In genomic region chr16:85613609-85614337, GRCh38 we compare ENCODE assay signal across 2 cellular contexts.
A peak's percentile ranks its signal among the peaks of the same experiment; 100 is the strongest.
TF ChIP-seq lines count a peak whose summit lies in the region.

No MANE protein-coding gene starts in this region.

TF ChIP-seq in GM23338, 12 proteins besides CTCF, POLR2A, EP300 and RAD21:
- TF ChIP-seq, protein P1, sequence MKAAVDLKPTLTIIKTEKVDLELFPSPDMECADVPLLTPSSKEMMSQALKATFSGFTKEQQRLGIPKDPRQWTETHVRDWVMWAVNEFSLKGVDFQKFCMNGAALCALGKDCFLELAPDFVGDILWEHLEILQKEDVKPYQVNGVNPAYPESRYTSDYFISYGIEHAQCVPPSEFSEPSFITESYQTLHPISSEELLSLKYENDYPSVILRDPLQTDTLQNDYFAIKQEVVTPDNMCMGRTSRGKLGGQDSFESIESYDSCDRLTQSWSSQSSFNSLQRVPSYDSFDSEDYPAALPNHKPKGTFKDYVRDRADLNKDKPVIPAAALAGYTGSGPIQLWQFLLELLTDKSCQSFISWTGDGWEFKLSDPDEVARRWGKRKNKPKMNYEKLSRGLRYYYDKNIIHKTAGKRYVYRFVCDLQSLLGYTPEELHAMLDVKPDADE (IDR thresholded peaks at IDR 0.05) = no peak
- TF ChIP-seq ZNF331 (CRISPR knock-in tag; IDR thresholded peaks at IDR 0.05; ENCODE audit: low read depth) = no peak
- no peak for TF ChIP-seq JUNB (IDR thresholded peaks at IDR 0.05; ENCODE audit: unreplicated experiment)
- no peak for TF ChIP-seq REST (IDR thresholded peaks at IDR 0.05; ENCODE audit: unreplicated experiment)
- TF ChIP-seq NANOG (IDR thresholded peaks at IDR 0.05; ENCODE audit: borderline replicate concordance) = no peak
- TF ChIP-seq ZNF462 (CRISPR knock-in tag; IDR thresholded peaks at IDR 0.05) = no peak
- TF ChIP-seq CREB1 (CRISPR knock-in tag; IDR thresholded peaks at IDR 0.05; ENCODE audit: low read depth) = no peak
- TF ChIP-seq ZNF114 (CRISPR knock-in tag; IDR thresholded peaks at IDR 0.05) = no peak
- TF ChIP-seq POLR2AphosphoS5 (IDR thresholded peaks at IDR 0.05; ENCODE audit: low read depth) = no peak; the same call in 1 of the 2 replicates
- TF ChIP-seq EZH2 (IDR thresholded peaks at IDR 0.05; ENCODE audit: low read depth, unreplicated experiment) = no peak
- no peak for TF ChIP-seq EZH2phosphoT487 (IDR thresholded peaks at IDR 0.05; ENCODE audit: unreplicated experiment)
- no peak for TF ChIP-seq STAT1 (IDR thresholded peaks at IDR 0.05; ENCODE audit: unreplicated experiment)

TF ChIP-seq in K562, 482 proteins besides CTCF, POLR2A, EP300 and RAD21 (continued from another document and continues in another):
- TF ChIP-seq, protein P2, sequence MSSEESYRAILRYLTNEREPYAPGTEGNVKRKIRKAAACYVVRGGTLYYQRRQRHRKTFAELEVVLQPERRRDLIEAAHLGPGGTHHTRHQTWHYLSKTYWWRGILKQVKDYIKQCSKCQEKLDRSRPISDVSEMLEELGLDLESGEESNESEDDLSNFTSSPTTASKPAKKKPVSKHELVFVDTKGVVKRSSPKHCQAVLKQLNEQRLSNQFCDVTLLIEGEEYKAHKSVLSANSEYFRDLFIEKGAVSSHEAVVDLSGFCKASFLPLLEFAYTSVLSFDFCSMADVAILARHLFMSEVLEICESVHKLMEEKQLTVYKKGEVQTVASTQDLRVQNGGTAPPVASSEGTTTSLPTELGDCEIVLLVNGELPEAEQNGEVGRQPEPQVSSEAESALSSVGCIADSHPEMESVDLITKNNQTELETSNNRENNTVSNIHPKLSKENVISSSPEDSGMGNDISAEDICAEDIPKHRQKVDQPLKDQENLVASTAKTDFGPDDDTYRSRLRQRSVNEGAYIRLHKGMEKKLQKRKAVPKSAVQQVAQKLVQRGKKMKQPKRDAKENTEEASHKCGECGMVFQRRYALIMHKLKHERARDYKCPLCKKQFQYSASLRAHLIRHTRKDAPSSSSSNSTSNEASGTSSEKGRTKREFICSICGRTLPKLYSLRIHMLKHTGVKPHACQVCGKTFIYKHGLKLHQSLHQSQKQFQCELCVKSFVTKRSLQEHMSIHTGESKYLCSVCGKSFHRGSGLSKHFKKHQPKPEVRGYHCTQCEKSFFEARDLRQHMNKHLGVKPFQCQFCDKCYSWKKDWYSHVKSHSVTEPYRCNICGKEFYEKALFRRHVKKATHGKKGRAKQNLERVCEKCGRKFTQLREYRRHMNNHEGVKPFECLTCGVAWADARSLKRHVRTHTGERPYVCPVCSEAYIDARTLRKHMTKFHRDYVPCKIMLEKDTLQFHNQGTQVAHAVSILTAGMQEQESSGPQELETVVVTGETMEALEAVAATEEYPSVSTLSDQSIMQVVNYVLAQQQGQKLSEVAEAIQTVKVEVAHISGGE (CRISPR knock-in tag; IDR thresholded peaks at IDR 0.05) = peak in 1 of 3 experiments; percentile 28; a peak in 1 of 6 replicates
- no peak for TF ChIP-seq PHB (CRISPR knock-in tag; IDR thresholded peaks at IDR 0.05)
- TF ChIP-seq NEUROD1 (IDR thresholded peaks at IDR 0.05; ENCODE audit: borderline replicate concordance, low read depth, low read length, partially characterized antibody) = peak; percentile 17
- no peak for TF ChIP-seq TSC22D4 (tag; IDR thresholded peaks at IDR 0.05)
- TF ChIP-seq, protein P3, sequence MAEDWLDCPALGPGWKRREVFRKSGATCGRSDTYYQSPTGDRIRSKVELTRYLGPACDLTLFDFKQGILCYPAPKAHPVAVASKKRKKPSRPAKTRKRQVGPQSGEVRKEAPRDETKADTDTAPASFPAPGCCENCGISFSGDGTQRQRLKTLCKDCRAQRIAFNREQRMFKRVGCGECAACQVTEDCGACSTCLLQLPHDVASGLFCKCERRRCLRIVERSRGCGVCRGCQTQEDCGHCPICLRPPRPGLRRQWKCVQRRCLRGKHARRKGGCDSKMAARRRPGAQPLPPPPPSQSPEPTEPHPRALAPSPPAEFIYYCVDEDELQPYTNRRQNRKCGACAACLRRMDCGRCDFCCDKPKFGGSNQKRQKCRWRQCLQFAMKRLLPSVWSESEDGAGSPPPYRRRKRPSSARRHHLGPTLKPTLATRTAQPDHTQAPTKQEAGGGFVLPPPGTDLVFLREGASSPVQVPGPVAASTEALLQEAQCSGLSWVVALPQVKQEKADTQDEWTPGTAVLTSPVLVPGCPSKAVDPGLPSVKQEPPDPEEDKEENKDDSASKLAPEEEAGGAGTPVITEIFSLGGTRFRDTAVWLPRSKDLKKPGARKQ (CRISPR knock-in tag; IDR thresholded peaks at IDR 0.05) = no peak
- no peak for TF ChIP-seq ATF1 (CRISPR knock-in tag; IDR thresholded peaks at IDR 0.05)
- no peak for TF ChIP-seq ATF1 (tag; IDR thresholded peaks at IDR 0.05)
- TF ChIP-seq ZNF239 (CRISPR knock-in tag; IDR thresholded peaks at IDR 0.05) = no peak
- TF ChIP-seq, protein P4, sequence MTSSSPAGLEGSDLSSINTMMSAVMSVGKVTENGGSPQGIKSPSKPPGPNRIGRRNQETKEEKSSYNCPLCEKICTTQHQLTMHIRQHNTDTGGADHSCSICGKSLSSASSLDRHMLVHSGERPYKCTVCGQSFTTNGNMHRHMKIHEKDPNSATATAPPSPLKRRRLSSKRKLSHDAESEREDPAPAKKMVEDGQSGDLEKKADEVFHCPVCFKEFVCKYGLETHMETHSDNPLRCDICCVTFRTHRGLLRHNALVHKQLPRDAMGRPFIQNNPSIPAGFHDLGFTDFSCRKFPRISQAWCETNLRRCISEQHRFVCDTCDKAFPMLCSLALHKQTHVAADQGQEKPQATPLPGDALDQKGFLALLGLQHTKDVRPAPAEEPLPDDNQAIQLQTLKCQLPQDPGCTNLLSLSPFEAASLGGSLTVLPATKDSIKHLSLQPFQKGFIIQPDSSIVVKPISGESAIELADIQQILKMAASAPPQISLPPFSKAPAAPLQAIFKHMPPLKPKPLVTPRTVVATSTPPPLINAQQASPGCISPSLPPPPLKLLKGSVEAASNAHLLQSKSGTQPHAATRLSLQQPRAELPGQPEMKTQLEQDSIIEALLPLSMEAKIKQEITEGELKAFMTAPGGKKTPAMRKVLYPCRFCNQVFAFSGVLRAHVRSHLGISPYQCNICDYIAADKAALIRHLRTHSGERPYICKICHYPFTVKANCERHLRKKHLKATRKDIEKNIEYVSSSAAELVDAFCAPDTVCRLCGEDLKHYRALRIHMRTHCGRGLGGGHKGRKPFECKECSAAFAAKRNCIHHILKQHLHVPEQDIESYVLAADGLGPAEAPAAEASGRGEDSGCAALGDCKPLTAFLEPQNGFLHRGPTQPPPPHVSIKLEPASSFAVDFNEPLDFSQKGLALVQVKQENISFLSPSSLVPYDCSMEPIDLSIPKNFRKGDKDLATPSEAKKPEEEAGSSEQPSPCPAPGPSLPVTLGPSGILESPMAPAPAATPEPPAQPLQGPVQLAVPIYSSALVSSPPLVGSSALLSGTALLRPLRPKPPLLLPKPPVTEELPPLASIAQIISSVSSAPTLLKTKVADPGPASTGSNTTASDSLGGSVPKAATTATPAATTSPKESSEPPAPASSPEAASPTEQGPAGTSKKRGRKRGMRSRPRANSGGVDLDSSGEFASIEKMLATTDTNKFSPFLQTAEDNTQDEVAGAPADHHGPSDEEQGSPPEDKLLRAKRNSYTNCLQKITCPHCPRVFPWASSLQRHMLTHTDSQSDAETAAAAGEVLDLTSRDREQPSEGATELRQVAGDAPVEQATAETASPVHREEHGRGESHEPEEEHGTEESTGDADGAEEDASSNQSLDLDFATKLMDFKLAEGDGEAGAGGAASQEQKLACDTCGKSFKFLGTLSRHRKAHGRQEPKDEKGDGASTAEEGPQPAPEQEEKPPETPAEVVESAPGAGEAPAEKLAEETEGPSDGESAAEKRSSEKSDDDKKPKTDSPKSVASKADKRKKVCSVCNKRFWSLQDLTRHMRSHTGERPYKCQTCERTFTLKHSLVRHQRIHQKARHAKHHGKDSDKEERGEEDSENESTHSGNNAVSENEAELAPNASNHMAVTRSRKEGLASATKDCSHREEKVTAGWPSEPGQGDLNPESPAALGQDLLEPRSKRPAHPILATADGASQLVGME (CRISPR knock-in tag; IDR thresholded peaks at IDR 0.05) = no peak
- no peak for TF ChIP-seq ZKSCAN1 (IDR thresholded peaks at IDR 0.05; ENCODE audit: low read depth, low read length)
- no peak for TF ChIP-seq MIER1 (IDR thresholded peaks at IDR 0.05; ENCODE audit: low read depth)
- TF ChIP-seq ZNF277 (CRISPR knock-in tag; IDR thresholded peaks at IDR 0.05; ENCODE audit: borderline replicate concordance) = no peak
- TF ChIP-seq JUNB (CRISPR knock-in tag; conservative IDR thresholded peaks at IDR 0.05) = no peak
- TF ChIP-seq CBFA2T2 (conservative IDR thresholded peaks at IDR 0.05) = no peak
- TF ChIP-seq, protein P5, sequence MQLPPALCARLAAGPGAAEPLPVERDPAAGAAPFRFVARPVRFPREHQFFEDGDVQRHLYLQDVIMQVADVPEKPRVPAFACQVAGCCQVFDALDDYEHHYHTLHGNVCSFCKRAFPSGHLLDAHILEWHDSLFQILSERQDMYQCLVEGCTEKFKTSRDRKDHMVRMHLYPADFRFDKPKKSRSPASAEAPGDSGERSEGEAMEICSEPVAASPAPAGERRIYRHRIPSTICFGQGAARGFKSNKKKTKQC (CRISPR knock-in tag; IDR thresholded peaks at IDR 0.05) = no peak
- TF ChIP-seq, protein P6, sequence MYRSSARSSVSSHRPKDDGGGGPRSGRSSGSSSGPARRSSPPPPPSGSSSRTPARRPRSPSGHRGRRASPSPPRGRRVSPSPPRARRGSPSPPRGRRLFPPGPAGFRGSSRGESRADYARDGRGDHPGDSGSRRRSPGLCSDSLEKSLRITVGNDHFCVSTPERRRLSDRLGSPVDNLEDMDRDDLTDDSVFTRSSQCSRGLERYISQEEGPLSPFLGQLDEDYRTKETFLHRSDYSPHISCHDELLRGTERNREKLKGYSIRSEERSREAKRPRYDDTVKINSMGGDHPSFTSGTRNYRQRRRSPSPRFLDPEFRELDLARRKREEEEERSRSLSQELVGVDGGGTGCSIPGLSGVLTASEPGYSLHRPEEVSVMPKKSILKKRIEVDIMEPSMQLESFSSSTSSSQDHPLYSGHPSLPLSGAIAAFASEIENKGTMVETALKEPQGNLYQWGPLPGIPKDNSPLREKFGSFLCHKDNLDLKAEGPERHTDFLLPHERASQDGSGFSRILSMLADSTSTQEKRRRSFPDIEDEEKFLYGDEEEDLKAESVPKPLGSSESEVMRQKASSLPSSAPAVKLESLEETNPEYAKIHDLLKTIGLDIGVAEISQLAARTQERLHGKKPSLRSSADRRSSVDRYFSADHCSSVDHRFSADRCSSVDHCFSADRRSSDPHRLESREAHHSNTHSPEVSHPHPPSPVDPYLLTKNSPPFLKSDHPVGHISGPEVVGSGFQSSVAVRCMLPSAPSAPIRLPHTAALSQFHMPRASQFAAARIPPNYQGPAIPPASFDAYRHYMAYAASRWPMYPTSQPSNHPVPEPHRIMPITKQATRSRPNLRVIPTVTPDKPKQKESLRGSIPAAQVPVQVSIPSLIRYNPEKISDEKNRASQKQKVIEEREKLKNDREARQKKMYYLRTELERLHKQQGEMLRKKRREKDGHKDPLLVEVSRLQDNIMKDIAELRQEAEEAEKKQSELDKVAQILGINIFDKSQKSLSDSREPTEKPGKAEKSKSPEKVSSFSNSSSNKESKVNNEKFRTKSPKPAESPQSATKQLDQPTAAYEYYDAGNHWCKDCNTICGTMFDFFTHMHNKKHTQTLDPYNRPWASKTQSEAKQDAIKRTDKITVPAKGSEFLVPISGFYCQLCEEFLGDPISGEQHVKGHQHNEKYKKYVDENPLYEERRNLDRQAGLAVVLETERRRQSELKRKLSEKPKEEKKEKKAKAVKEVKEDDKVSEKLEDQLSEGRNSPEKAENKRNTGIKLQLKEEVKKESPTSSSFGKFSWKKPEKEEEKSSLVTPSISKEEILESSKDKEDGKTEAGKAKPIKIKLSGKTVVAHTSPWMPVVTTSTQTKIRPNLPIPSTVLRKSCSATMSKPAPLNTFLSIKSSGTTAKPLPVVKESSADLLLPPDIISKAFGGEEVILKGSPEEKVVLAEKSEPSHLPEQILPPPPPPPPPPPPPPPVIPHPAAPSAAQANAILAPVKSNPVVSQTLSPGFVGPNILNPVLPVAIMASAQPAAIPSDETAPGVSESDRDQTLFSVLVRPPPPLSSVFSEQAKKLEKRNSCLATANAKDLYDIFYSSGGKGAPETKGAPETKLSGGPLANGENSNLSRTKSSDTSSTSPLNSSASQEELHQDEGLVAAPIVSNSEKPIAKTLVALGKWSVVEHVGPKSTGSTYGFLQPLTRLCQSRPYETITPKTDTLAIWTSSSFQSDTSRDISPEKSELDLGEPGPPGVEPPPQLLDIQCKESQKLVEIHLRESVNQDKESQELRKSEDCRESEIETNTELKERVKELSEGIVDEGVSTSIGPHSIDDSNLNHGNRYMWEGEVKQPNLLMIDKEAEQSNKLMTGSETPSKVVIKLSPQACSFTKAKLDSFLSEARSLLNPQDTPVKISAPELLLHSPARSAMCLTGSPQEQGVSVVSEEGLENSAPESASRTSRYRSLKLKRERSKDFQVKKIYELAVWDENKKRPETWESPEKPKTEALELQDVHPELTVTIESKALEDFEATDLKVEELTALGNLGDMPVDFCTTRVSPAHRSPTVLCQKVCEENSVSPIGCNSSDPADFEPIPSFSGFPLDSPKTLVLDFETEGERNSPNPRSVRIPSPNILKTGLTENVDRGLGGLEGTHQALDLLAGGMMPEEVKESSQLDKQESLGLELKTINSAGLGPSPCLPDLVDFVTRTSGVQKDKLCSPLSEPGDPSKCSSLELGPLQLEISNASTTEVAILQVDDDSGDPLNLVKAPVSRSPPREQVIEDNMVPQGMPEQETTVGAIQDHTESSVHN (IDR thresholded peaks at IDR 0.05; ENCODE audit: borderline replicate concordance in 1 of 2, low read depth in 1 of 2) = no peak
- TF ChIP-seq, protein P7, sequence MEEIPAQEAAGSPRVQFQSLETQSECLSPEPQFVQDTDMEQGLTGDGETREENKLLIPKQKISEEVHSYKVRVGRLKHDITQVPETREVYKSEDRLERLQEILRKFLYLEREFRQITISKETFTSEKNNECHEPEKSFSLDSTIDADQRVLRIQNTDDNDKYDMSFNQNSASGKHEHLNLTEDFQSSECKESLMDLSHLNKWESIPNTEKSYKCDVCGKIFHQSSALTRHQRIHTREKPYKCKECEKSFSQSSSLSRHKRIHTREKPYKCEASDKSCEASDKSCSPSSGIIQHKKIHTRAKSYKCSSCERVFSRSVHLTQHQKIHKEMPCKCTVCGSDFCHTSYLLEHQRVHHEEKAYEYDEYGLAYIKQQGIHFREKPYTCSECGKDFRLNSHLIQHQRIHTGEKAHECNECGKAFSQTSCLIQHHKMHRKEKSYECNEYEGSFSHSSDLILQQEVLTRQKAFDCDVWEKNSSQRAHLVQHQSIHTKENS (CRISPR knock-in tag; IDR thresholded peaks at IDR 0.05) = no peak
- no peak for TF ChIP-seq RBM39 (optimal IDR thresholded peaks at IDR 0.05; ENCODE audit: low read depth, low read length)
- TF ChIP-seq DPF2 (IDR thresholded peaks at IDR 0.05) = 0 out of 2 replicates have a peak, but pooled peaks have one; percentile 6
- TF ChIP-seq CREM (IDR thresholded peaks at IDR 0.05; ENCODE audit: low read depth) = peak; percentile 27; the same call in 1 of the 2 replicates
- TF ChIP-seq ZBTB9 (CRISPR knock-in tag; IDR thresholded peaks at IDR 0.05) = no peak
